In the genomic region with DNA sequence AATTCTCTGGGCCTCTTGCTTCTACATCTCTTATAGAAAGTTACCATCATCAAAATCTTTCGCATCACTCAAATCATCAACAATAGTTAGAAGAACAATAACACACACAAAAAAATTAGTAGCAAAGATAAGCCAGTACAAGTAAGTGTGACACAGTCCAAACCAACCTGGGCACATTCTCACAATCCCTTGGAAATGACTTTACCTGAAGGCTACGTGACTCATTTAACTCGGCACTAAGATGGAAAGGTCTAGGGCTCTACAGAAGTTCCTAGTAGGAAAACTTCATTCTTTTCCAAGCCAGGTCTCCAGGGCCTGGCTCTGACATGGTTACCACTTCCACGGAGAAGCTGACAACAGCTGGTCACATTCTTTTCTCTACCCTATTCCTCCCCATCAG, we compare ENCODE assay signal across 2 cellular contexts. TPM values are rescaled to one million over a fixed set of nuclear protein-coding genes. Genes with fewer than 3 reads are reported as not detected.
"Had no signal": no experiment of that assay in that cellular context is flagged by ENCODE, and none has a peak within 500 bp of the region (broad histone marks: within the 10 kb centered on the region; RNA-seq: fewer than 3 reads in every experiment).

No MANE protein-coding gene starts in this region.

RNA-seq across cellular contexts. Expression of a gene that starts 42.3 kb away (rescaled TPM):
- total RNA-seq: thoracic aorta, transverse colon had no signal
